Comparison of ENCODE assay signal across 1 cellular context in the genomic region with DNA sequence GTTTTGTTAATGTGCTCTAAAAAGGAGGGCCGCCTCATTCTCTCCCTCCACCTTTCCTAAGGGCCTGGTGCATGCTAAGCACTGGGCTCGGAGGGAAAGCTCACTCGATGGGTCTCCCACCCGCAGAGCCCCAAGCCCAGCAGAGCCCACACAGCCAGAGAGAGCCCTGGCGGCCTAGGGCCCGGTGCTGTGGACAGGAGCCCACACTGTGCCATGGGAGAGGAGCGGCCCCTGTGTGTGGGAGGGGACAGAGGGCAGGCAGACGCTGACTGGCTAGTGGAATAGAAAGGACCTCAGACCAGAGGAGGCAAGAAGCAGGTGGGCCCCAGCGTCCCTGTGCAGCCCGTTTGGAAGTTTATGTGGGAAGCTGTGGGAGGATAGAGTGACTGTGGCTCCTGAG.
TF ChIP-seq lines count a peak whose summit lies in the region.

No MANE protein-coding gene starts in this region.

TF ChIP-seq in HepG2, 621 proteins besides CTCF, POLR2A, EP300 and RAD21:
- TF ChIP-seq HMG20A (CRISPR knock-in tag; IDR thresholded peaks at IDR 0.05; ENCODE audit: borderline replicate concordance) = no peak
- TF ChIP-seq ZNF850 (CRISPR knock-in tag; conservative IDR thresholded peaks at IDR 0.05) = no peak
- no peak for TF ChIP-seq POLR2AphosphoS2 (IDR thresholded peaks at IDR 0.05; ENCODE audit: low read depth, low read length)
- no peak for TF ChIP-seq ZNF343 (CRISPR knock-in tag; IDR thresholded peaks at IDR 0.05)
- TF ChIP-seq, protein P1, sequence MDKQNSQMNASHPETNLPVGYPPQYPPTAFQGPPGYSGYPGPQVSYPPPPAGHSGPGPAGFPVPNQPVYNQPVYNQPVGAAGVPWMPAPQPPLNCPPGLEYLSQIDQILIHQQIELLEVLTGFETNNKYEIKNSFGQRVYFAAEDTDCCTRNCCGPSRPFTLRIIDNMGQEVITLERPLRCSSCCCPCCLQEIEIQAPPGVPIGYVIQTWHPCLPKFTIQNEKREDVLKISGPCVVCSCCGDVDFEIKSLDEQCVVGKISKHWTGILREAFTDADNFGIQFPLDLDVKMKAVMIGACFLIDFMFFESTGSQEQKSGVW (CRISPR knock-in tag; IDR thresholded peaks at IDR 0.05; ENCODE audit: borderline replicate concordance) = no peak
- no peak for TF ChIP-seq ZNF724P (CRISPR knock-in tag; IDR thresholded peaks at IDR 0.05; ENCODE audit: borderline replicate concordance)
- no peak for TF ChIP-seq KLF15 (CRISPR knock-in tag; IDR thresholded peaks at IDR 0.05; ENCODE audit: borderline replicate concordance)
- no peak for TF ChIP-seq ZNF616 (CRISPR knock-in tag; IDR thresholded peaks at IDR 0.05; ENCODE audit: low read depth)
- TF ChIP-seq ZNF546 (CRISPR knock-in tag; conservative IDR thresholded peaks at IDR 0.05) = no peak
- TF ChIP-seq, protein P2, sequence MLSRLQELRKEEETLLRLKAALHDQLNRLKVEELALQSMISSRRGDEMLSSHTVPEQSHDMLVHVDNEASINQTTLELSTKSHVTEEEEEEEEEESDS (CRISPR knock-in tag; IDR thresholded peaks at IDR 0.05; ENCODE audit: borderline replicate concordance) = no peak
- TF ChIP-seq ZNF33A (CRISPR knock-in tag; IDR thresholded peaks at IDR 0.05; ENCODE audit: borderline replicate concordance) = no peak
- TF ChIP-seq ZNF501 (CRISPR knock-in tag; IDR thresholded peaks at IDR 0.05) = no peak
TF ChIP-seq in HepG2: peak in this region for 0.
